21 cellular contexts compared by ENCODE assay signal in the genomic region with DNA sequence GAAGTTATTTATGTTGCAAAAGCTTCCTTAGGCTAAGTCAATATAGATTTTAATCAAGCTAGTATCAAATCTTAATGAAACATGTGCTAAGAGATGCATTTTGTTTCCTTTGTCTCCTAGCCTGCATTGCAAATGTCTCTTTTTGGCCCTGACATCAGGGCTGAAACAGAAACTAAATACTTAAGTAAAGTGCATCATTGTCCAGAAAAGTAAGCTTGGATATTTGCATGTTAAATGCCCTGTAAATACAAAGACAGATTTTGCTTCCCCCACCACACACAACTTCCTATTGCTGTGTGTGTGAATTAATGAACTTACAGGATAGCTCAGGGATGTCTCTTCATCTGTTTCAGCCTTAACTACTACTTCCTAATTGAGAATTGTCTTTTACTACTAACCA. TPM values are rescaled to one million over a fixed set of nuclear protein-coding genes. Genes with fewer than 3 reads are reported as not detected.
DNase-seq lines count a peak whose midpoint lies in the region; ATAC-seq and TF ChIP-seq lines count a peak whose summit lies in the region.
"Had no signal": no experiment of that assay in that cellular context is flagged by ENCODE, and none has a peak within 500 bp of the region (broad histone marks: within the 10 kb centered on the region; RNA-seq: fewer than 3 reads in every experiment).

No MANE protein-coding gene starts in this region.

- H3K36me3 ChIP-seq in adipocyte (ENCODE audit: control insufficient read depth, insufficient read depth, low read length, severe bottlenecking) (no peaks in the 10 kb centered on the region), gastroesophageal sphincter (no peaks in the 10 kb centered on the region), endodermal cell (ENCODE audit: control insufficient read depth, insufficient read depth, low read length) (no peaks in the 10 kb centered on the region)
- H3K36me3 ChIP-seq: SJSA1 had no signal

- TF ChIP-seq EP300 in gastroesophageal sphincter (IDR thresholded peaks at IDR 0.05) = no peak

- no peak overlapping the region for H3K27ac Mint-ChIP-seq in endodermal cell
- H3K27ac Mint-ChIP-seq: CD4-positive, alpha-beta memory T cell had no signal

- no peak overlapping the region for H3K4me3 ChIP-seq in adipocyte (ENCODE audit: low read length)
- no peak overlapping the region for H3K4me3 ChIP-seq in gastroesophageal sphincter
- H3K4me3 ChIP-seq in endodermal cell (ENCODE audit: low read length) = no peak overlapping the region
- H3K4me3 ChIP-seq: A549, SJSA1 had no signal

- DNase-seq in adipocyte (ENCODE audit: low read depth) = peak; percentile 36
- DNase-seq in endodermal cell = no peak
- DNase-seq in NCI-H1105 (lab: John Stamatoyannopoulos, UW) = no peak
- DNase-seq in foreskin melanocyte = no peak
- DNase-seq: CD4-positive, alpha-beta memory T cell; DMS53; EL; NCI-H187; NCI-H2107; NCI-H510A treated with DMSO at 0.1 percent for 48 hours; SW 1271; T-helper 2 cell had no signal

- H3K9me3 ChIP-seq in adipocyte (ENCODE audit: control insufficient read depth, low read length) (no peaks in the 10 kb centered on the region), gastroesophageal sphincter (no peaks in the 10 kb centered on the region), endodermal cell (ENCODE audit: control insufficient read depth, low read length) (no peaks in the 10 kb centered on the region)
- H3K9me3 ChIP-seq: A549, SJSA1 had no signal

- no peaks in the 10 kb centered on the region for H3K27me3 ChIP-seq in adipocyte (replicated peaks; ENCODE audit: control insufficient read depth, insufficient read depth, low read length)
- no peaks in the 10 kb centered on the region for H3K27me3 ChIP-seq in gastroesophageal sphincter
- peaks cover 4% of the 10 kb centered on the region for H3K27me3 ChIP-seq in endodermal cell (ENCODE audit: control insufficient read depth, insufficient read depth, low read length, poor library complexity, severe bottlenecking)
- H3K27me3 ChIP-seq: SJSA1 had no signal

- H3K9me3 Mint-ChIP-seq in endodermal cell = no peaks in the 10 kb centered on the region

- no peak overlapping the region for H3K27ac ChIP-seq in gastroesophageal sphincter
- H3K27ac ChIP-seq in endodermal cell (ENCODE audit: low read depth, low read length) = no peak overlapping the region
- H3K27ac ChIP-seq: A549, SJSA1 had no signal

- no peak overlapping the region for H3K4me3 Mint-ChIP-seq in endodermal cell
- H3K4me3 Mint-ChIP-seq: CD4-positive, alpha-beta memory T cell had no signal

- H3K36me3 Mint-ChIP-seq in endodermal cell (ENCODE audit: low read depth) = no peaks in the 10 kb centered on the region
- H3K36me3 Mint-ChIP-seq: CD4-positive, alpha-beta memory T cell had no signal

- no peak for TF ChIP-seq CTCF in gastroesophageal sphincter (IDR thresholded peaks at IDR 0.05)
- TF ChIP-seq CTCF in endodermal cell (conservative IDR thresholded peaks at IDR 0.05) = no peak

- peaks cover 3% of the 10 kb centered on the region for H3K27me3 Mint-ChIP-seq in endodermal cell (ENCODE audit: insufficient read depth)

- no peaks in the 10 kb centered on the region for H3K4me1 Mint-ChIP-seq in endodermal cell
- H3K4me1 Mint-ChIP-seq: CD4-positive, alpha-beta memory T cell had no signal

- TF ChIP-seq POLR2A in gastroesophageal sphincter (IDR thresholded peaks at IDR 0.05) = no peak

- ATAC-seq in GM18499 (IDR thresholded peaks at IDR 0.05; ENCODE audit: insufficient read depth, unreplicated experiment) (peak; percentile 57), GM21619 (IDR thresholded peaks at IDR 0.05; ENCODE audit: unreplicated experiment) (peak; percentile 54), HG02885 (IDR thresholded peaks at IDR 0.05; ENCODE audit: poor library complexity, unreplicated experiment) (peak; percentile 50), gastroesophageal sphincter (no peak)
- ATAC-seq: A549, Panc1 had no signal

- H3K4me1 ChIP-seq in adipocyte (ENCODE audit: control insufficient read depth, insufficient read depth, low read length) (no peaks in the 10 kb centered on the region), gastroesophageal sphincter (no peaks in the 10 kb centered on the region), endodermal cell (ENCODE audit: control insufficient read depth, insufficient read depth, low read length) (no peaks in the 10 kb centered on the region)
- H3K4me1 ChIP-seq: A549, SJSA1 had no signal

- H3K9ac ChIP-seq in adipocyte (ENCODE audit: low read length) (no peak overlapping the region), endodermal cell (ENCODE audit: extremely low read depth, low read length, poor library complexity, severe bottlenecking) (no peak overlapping the region)

RNA-seq across cellular contexts. Expression of a gene that starts 9.9 kb away (rescaled TPM):
- total RNA-seq in gastroesophageal sphincter = 10 to 100 TPM; 14.4 to 26.3 (median 22.3) TPM
- total RNA-seq in endodermal cell = 1 to 10 TPM; 1.2 to 4.1 TPM
- polyA plus RNA-seq in endodermal cell (2013, experiment 1 of 2) = 2.1 TPM
- 2.0 TPM for polyA plus RNA-seq in endodermal cell (2013, experiment 2 of 2)

RNA-seq across cellular contexts. Expression of a gene that starts 18.5 kb away (rescaled TPM):
- total RNA-seq in gastroesophageal sphincter = under 1 TPM in 1 of 4 donors, not detected in 3; 0.96 TPM
- not detected for total RNA-seq in endodermal cell
- not detected for polyA plus RNA-seq in endodermal cell (2013, experiment 1 of 2)
- polyA plus RNA-seq in endodermal cell (2013, experiment 2 of 2) = not detected
- total RNA-seq: H4, SJSA1 had no signal
- polyA plus RNA-seq: BJ; CD4-positive, alpha-beta memory T cell had no signal
